17 cellular contexts compared by ENCODE assay signal in the genomic region with DNA sequence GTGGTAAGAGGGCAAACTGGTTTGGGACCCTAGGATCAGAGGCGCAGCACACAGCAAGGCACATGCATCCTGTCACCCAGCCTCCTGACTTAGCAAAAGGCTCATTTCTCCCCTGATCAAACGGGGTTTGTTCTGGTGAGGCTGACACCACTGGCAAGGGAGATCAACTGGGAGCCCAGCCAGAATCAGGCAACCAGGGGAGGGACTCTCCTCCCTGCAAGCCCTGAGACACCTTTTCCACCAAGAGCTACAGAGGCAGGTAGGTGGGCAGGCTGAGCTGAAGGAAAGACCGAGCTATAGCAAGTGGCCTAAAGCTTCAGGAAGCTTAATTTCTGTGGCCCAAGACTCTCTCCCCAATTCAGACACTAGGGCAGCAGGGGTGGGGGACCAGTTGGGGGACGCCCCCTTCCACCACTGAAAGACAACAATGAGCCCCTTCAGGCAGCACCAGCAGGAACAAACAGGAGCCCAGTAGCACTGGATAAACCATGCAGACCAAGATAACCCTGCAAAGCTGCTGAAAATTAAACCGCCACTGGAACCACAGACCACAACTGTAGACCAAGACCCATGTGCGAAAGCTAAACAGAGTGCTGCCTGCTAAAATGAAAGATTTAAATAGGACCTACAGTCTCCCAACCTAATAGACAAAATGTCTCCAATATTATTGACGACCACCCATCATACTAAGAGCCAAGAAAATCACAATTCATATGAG. TPM values are rescaled to one million over a fixed set of nuclear protein-coding genes. Genes with fewer than 3 reads are reported as not detected.
DNase-seq lines count a peak whose midpoint lies in the region; ATAC-seq and TF ChIP-seq lines count a peak whose summit lies in the region.
"Had no signal": no experiment of that assay in that cellular context is flagged by ENCODE, and none has a peak within 500 bp of the region (broad histone marks: within the 10 kb centered on the region; RNA-seq: fewer than 3 reads in every experiment).

No MANE protein-coding gene starts in this region.

- ATAC-seq in DND-41 (ENCODE audit: insufficient read depth, low read depth) (peak; percentile 68), HG02870 (IDR thresholded peaks at IDR 0.05; ENCODE audit: unreplicated experiment) (no peak), heart left ventricle (no peak), HG03196 (IDR thresholded peaks at IDR 0.05; ENCODE audit: unreplicated experiment) (no peak)
- ATAC-seq: Right ventricle myocardium inferior had no signal

- TF ChIP-seq POLR2A in NB4 (IDR thresholded peaks at IDR 0.05; ENCODE audit: extremely low read depth, insufficient read length): no peak
- TF ChIP-seq POLR2A in testis (IDR thresholded peaks at IDR 0.05): no peak
- no peak for TF ChIP-seq POLR2A in heart left ventricle (IDR thresholded peaks at IDR 0.05)

- 84 to 87% methylated on average over 7 of the region's 7 CpGs for WGBS in testis, 2 donors
- WGBS in heart left ventricle, 4 donors: 81 to 90% (median 85%) methylated on average over 6 to 7 of the region's 7 CpGs

- no peaks in the 10 kb centered on the region for H3K9me3 ChIP-seq in DND-41 (ENCODE audit: insufficient read depth, low read length, severe bottlenecking)
- no peaks in the 10 kb centered on the region for H3K9me3 ChIP-seq in testis
- H3K9me3 ChIP-seq in heart left ventricle: peaks cover 0 to 9% (median 2%) of the 10 kb centered on the region in 12 donors
- H3K9me3 ChIP-seq: upper lobe of left lung had no signal

- peaks cover 2% of the 10 kb centered on the region; the same call in 1 of the 2 replicates for H4K20me1 ChIP-seq in DND-41 (ENCODE audit: insufficient read depth, low read length)

- H3K27me3 ChIP-seq in DND-41 (ENCODE audit: insufficient read depth, low read length, poor library complexity): no peaks in the 10 kb centered on the region
- no peaks in the 10 kb centered on the region for H3K27me3 ChIP-seq in dorsolateral prefrontal cortex
- H3K27me3 ChIP-seq in testis: no peaks in the 10 kb centered on the region
- H3K27me3 ChIP-seq in heart left ventricle: no peaks in the 10 kb centered on the region
- H3K27me3 ChIP-seq: upper lobe of left lung had no signal

- H3K4me3 ChIP-seq in DND-41 (ENCODE audit: low read depth in 1 of 2, low read length in 2 of 2) (no peak overlapping the region), NB4 (ENCODE audit: low read depth, low read length) (no peak overlapping the region), dorsolateral prefrontal cortex (peak overlapping the region in 2 of 59 donors; percentile 3 to 9), testis (no peak overlapping the region), heart left ventricle (no peak overlapping the region)
- H3K4me3 ChIP-seq: upper lobe of left lung had no signal

- H3K36me3 ChIP-seq in DND-41 (ENCODE audit: insufficient read depth, low read length) (peaks cover 52% of the 10 kb centered on the region), testis (ENCODE audit: low read depth, missing control alignments) (no peaks in the 10 kb centered on the region), heart left ventricle (peaks cover 0 to 43% (median 38%) of the 10 kb centered on the region in 9 donors)

- H3K79me2 ChIP-seq in DND-41 (ENCODE audit: insufficient read depth, low read length): no peaks in the 10 kb centered on the region

- DNase-seq in DND-41 (peak; percentile 17), NB4 (ENCODE audit: low read depth) (peak; percentile 30), dorsolateral prefrontal cortex (peak in 7 of 10 donors; percentile 18 to 60 (median 37)), nucleus accumbens (lab: John Stamatoyannopoulos, UW) (peak in 35 of 56 donors; percentile 8 to 66 (median 32)), testis (no peak), heart left ventricle (no peak)
- DNase-seq: activated naive CD4-positive, alpha-beta T cell treated with Interleukin-2 at 50 U/mL for 16 hours; DMS79 treated with DMSO at 0.1 percent for 48 hours; foreskin fibroblast; HCEC 1CT; KG1; NCI-H2029; upper lobe of left lung had no signal

- intact Hi-C loops in dorsolateral prefrontal cortex (cut with DNase I) (no loop called here), testis (cut with DNase I; ENCODE audit: low total_unique reads) (no loop called here), heart left ventricle (cut with DNase I) (no loop called here)

- no peak overlapping the region for H2AFZ ChIP-seq in DND-41 (ENCODE audit: low read depth, low read length)

- H3K27ac ChIP-seq in DND-41 (ENCODE audit: low read length): no peak overlapping the region
- peak overlapping the region in 57 of 59 donors; percentile 2 to 89 (median 69) for H3K27ac ChIP-seq in dorsolateral prefrontal cortex
- H3K27ac ChIP-seq in testis: no peak overlapping the region
- no peak overlapping the region for H3K27ac ChIP-seq in heart left ventricle
- H3K27ac ChIP-seq: C4-2B, upper lobe of left lung had no signal

- no peak overlapping the region for H3K4me2 ChIP-seq in DND-41 (ENCODE audit: insufficient read depth, low read length)

- TF ChIP-seq CTCF in DND-41 (IDR thresholded peaks at IDR 0.05; ENCODE audit: borderline replicate concordance, extremely low read depth, low read length, poor library complexity, severe bottlenecking): no peak
- no peak for TF ChIP-seq CTCF in NB4 (IDR thresholded peaks at IDR 0.05; ENCODE audit: low read depth, low read length)
- no peak for TF ChIP-seq CTCF in dorsolateral prefrontal cortex (IDR thresholded peaks at IDR 0.05 in 54 of 56, conservative IDR thresholded peaks at IDR 0.05 in 2 of 56; ENCODE audit: low read depth in 1 of 56, partially characterized antibody in 56 of 56)
- TF ChIP-seq CTCF in testis (IDR thresholded peaks at IDR 0.05): no peak
- TF ChIP-seq CTCF in heart left ventricle (IDR thresholded peaks at IDR 0.05): no peak

- H3K9ac ChIP-seq in DND-41 (ENCODE audit: low read depth, low read length): no peak overlapping the region

- H3K4me1 ChIP-seq in DND-41 (ENCODE audit: insufficient read depth, low read length): no peaks in the 10 kb centered on the region
- H3K4me1 ChIP-seq in testis: no peaks in the 10 kb centered on the region
- H3K4me1 ChIP-seq in heart left ventricle: peaks cover 0 to 17% (median 0%) of the 10 kb centered on the region in 12 donors

RNA-seq across cellular contexts. Expression of gene SAR1A, which starts 27.1 kb away (rescaled TPM):
- total RNA-seq in dorsolateral prefrontal cortex: 100 to 1,000 TPM in 50 of 120 experiments, 10 to 100 TPM in 70; 68.3 to 142 (median 97.1) TPM
- total RNA-seq in testis: 10 to 100 TPM; 45.2 to 55.2 TPM
- polyA plus RNA-seq in testis (ENCODE audit: insufficient read depth, low read depth, low replicate concordance): 49.7 TPM
- total RNA-seq in heart left ventricle: 100 to 1,000 TPM in 2 of 9 donors, 10 to 100 TPM in 7; 47.6 to 117 (median 88.6) TPM
- polyA plus RNA-seq in heart left ventricle: 10 to 100 TPM; 28.7 to 67.8 TPM

RNA-seq across cellular contexts. Expression of gene PPA1, which starts 35.8 kb away (rescaled TPM):
- total RNA-seq in dorsolateral prefrontal cortex: 100 to 1,000 TPM in 114 of 120 experiments, 10 to 100 TPM in 6; 63.3 to 219 (median 163) TPM
- total RNA-seq in testis: 100 to 1,000 TPM; 110 to 136 TPM
- polyA plus RNA-seq in testis (ENCODE audit: insufficient read depth, low read depth, low replicate concordance): 143 TPM
- 100 to 1,000 TPM in 3 of 9 donors, 10 to 100 TPM in 6; 61.1 to 151 (median 81.0) TPM for total RNA-seq in heart left ventricle
- polyA plus RNA-seq in heart left ventricle: 100 to 1,000 TPM in 1 of 2 donors, 10 to 100 TPM in 1; 89.5 to 143 TPM

RNA-seq across cellular contexts. Expression of gene TYSND1, which starts 50.9 kb away (rescaled TPM):
- 10 to 100 TPM in 117 of 120 experiments, 1 to 10 TPM in 3; 8.9 to 21.6 (median 15.1) TPM for total RNA-seq in dorsolateral prefrontal cortex
- total RNA-seq in testis: 10 to 100 TPM; 33.8 to 45.4 TPM
- polyA plus RNA-seq in testis (ENCODE audit: insufficient read depth, low read depth, low replicate concordance): 66.8 TPM
- 1 to 10 TPM; 3.9 to 9.6 (median 5.4) TPM for total RNA-seq in heart left ventricle
- 1 to 10 TPM; 2.5 to 4.3 TPM for polyA plus RNA-seq in heart left ventricle

Comparison
In these comparisons a context has a peak if more than half of its experiments do, and no peak if none do; other contexts are left out.
1. DNase-seq: peak in DND-41 (single experiment), NB4 (single experiment), dorsolateral prefrontal cortex (7 of 10) and nucleus accumbens (35 of 56); none in testis (single experiment) and heart left ventricle (0 of 5).
2. H3K27ac ChIP-seq: peak in dorsolateral prefrontal cortex (57 of 59); none in DND-41 (single experiment), testis (0 of 2) and heart left ventricle (0 of 12).